32 cellular contexts compared by ENCODE assay signal in the genomic region with DNA sequence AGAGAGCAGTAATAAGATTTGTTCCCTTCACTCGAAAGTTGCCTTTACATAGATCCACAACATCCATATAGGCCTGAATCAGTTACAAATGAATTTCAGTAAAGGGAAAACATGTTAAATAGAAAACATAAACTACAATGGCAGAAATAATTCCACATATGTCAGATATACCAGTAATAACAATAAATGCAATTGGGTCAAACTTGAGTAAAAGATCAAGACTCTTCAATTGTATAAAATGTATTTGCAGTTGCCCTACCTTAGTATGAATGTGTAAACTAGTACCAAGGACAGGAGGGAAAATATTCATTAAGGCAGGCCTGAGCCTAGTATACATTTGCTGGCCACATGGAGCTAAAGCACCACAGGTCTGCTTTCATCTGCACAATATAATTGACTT. TPM values are rescaled to one million over a fixed set of nuclear protein-coding genes. Genes with fewer than 3 reads are reported as not detected.
"Had no signal": no experiment of that assay in that cellular context is flagged by ENCODE, and none has a peak within 500 bp of the region (broad histone marks: within the 10 kb centered on the region; RNA-seq: fewer than 3 reads in every experiment).

No MANE protein-coding gene starts in this region.

- ATAC-seq: activated CD4-positive, alpha-beta T cell treated with anti-CD3 and anti-CD28 coated beads for 36 hours; activated CD8-positive, alpha-beta memory T cell treated with anti-CD3 and anti-CD28 coated beads, Interleukin-2, amount 10 ng/mL, durations not matched to agents 7 days and 5 days; activated CD8-positive, alpha-beta T cell treated with anti-CD3 and anti-CD28 coated beads, Interleukin-2, amount 10 ng/mL, durations not matched to agents 7 days and 5 days; activated naive CD8-positive, alpha-beta T cell treated with anti-CD3 and anti-CD28 coated beads, Interleukin-2, amount 50 U/mL, for 24 hours; effector memory CD8-positive, alpha-beta T cell; gastroesophageal sphincter; heart right ventricle had no signal

- H3K27ac ChIP-seq: adrenal gland, esophagus squamous epithelium, gastroesophageal sphincter, heart right ventricle had no signal

- H3K4me3 ChIP-seq: adrenal gland, esophagus squamous epithelium, gastroesophageal sphincter, heart right ventricle had no signal

- DNase-seq: activated CD4-positive, alpha-beta memory T cell treated with anti-CD3 and anti-CD28 coated beads for 36 hours; activated CD4-positive, alpha-beta T cell treated with anti-CD3 and anti-CD28 coated beads for 36 hours; activated CD4-positive, alpha-beta T cell treated with anti-CD3 and anti-CD28 coated beads, Interleukin-2, amount 10 ng/mL, durations not matched to agents 24 days and 14 days; activated CD4-positive, CD25-positive, alpha-beta regulatory T cell; activated CD4-positive, CD25-positive, alpha-beta regulatory T cell treated with anti-CD3 and anti-CD28 coated beads, Interleukin-2, amount 50 U/mL, for 72 hours; activated CD8-positive, alpha-beta memory T cell treated with anti-CD3 and anti-CD28 coated beads, Interleukin-2, amount 10 ng/mL, durations not matched to agents 7 days and 5 days; activated CD8-positive, alpha-beta memory T cell treated with anti-CD3 and anti-CD28 coated beads, Interleukin-2, amount 50 U/mL, for 4 hours; activated CD8-positive, alpha-beta T cell treated with anti-CD3 and anti-CD28 coated beads, Interleukin-2, amount 10 ng/mL, durations not matched to agents 7 days and 5 days; activated effector memory CD4-positive, alpha-beta T cell treated with anti-CD3 and anti-CD28 coated beads, Interleukin-2, amount 50 U/mL, for 16 hours; activated naive CD4-positive, alpha-beta T cell treated with anti-CD3 and anti-CD28 coated beads for 36 hours; activated naive CD8-positive, alpha-beta T cell treated with anti-CD3 and anti-CD28 coated beads for 36 hours; activated naive CD8-positive, alpha-beta T cell treated with anti-CD3 and anti-CD28 coated beads, Interleukin-2, amount 50 U/mL, for 24 hours; activated T-cell treated with anti-CD3 and anti-CD28 coated beads, Interleukin-2, amount 50 U/mL, for 1 hour; activated T-cell treated with anti-CD3 and anti-CD28 coated beads, Interleukin-2, amount 50 U/mL, for 48 hours; adrenal gland; caudate nucleus; cortex of kidney; effector CD4-positive, alpha-beta T cell; effector memory CD8-positive, alpha-beta T cell; esophagus squamous epithelium; foreskin melanocyte; heart right ventricle; T-helper 2 cell had no signal

- H3K36me3 ChIP-seq: adrenal gland, esophagus squamous epithelium, gastroesophageal sphincter, heart right ventricle had no signal

- H3K9me3 ChIP-seq: adrenal gland, esophagus squamous epithelium had no signal

- H3K4me1 ChIP-seq: adrenal gland, gastroesophageal sphincter, heart right ventricle had no signal

RNA-seq across cellular contexts. Expression of gene NOS1, which starts 17.6 kb away (rescaled TPM):
- total RNA-seq: activated CD4-positive, alpha-beta memory T cell treated with anti-CD3 and anti-CD28 coated beads for 36 hours; activated CD4-positive, alpha-beta T cell treated with anti-CD3 and anti-CD28 coated beads for 36 hours; activated CD4-positive, alpha-beta T cell treated with anti-CD3 and anti-CD28 coated beads, Interleukin-2, amount 10 ng/mL, durations not matched to agents 24 days and 14 days; activated CD8-positive, alpha-beta memory T cell treated with anti-CD3 and anti-CD28 coated beads for 36 hours; activated CD8-positive, alpha-beta memory T cell treated with anti-CD3 and anti-CD28 coated beads, Interleukin-2, amount 10 ng/mL, durations not matched to agents 7 days and 5 days; activated CD8-positive, alpha-beta T cell treated with anti-CD3 and anti-CD28 coated beads, Interleukin-2, amount 10 ng/mL, durations not matched to agents 7 days and 5 days; activated naive CD8-positive, alpha-beta T cell treated with anti-CD3 and anti-CD28 coated beads for 36 hours; activated T-helper 1 cell treated with anti-CD3 and anti-CD28 coated beads, Interleukin-12 subunit alpha, Interleukin-12 subunit beta, Interleukin-2, Interleukin-4 antibody, amounts not matched to agents 30 ng/mL and 10 ng/mL and 1 ng/mL, durations not matched to agents 14 hours and 24 hours and 36 hours; activated T-helper 2 cell treated with anti-CD3 and anti-CD28 coated beads, Interferon-gamma antibody, Interleukin-2, Interleukin-4, amounts not matched to agents 10 μg/mL and 5 μg/mL and 100 μg/mL, durations not matched to agents 14 hours and 24 hours and 36 hours; chondrocyte; dermis blood vessel endothelial cell; fibroblast of villous mesenchyme; glomerular endothelial cell; T-helper 1 cell treated with Interleukin-12 subunit alpha and Interleukin-12 subunit beta and Interleukin-4 antibody, amounts not matched to agents 30 ng/mL and 1 ng/mL, for 36 hours had no signal
